In genomic region chr9:125293134-125293533, GRCh38 we compare ENCODE assay signal across 22 cellular contexts. TPM values are rescaled to one million over a fixed set of nuclear protein-coding genes. Genes with fewer than 3 reads are reported as not detected.
DNase-seq lines count a peak whose midpoint lies in the region; ATAC-seq and FAIRE-seq lines count a peak whose summit lies in the region.
"Had no signal": no experiment of that assay in that cellular context is flagged by ENCODE, and none has a peak within 500 bp of the region (broad histone marks: within the 10 kb centered on the region; RNA-seq: fewer than 3 reads in every experiment).

No MANE protein-coding gene starts in this region.

- peak; percentile 49 for ATAC-seq in activated T-helper 17 cell treated with anti-CD3 and anti-CD28 coated beads, Interleukin-2, amount 50 U/mL, for 72 hours (replicated peaks)
- ATAC-seq in GM18870 (IDR thresholded peaks at IDR 0.05; ENCODE audit: unreplicated experiment), result no peak
- ATAC-seq: activated naive CD8-positive, alpha-beta T cell treated with anti-CD3 and anti-CD28 coated beads, Interleukin-2, amount 50 U/mL, for 24 hours; left cardiac atrium; PC-3; SK-N-SH treated with all-trans-retinoic acid at 6 μM for 48 hours had no signal

- no peaks in the 10 kb centered on the region for H3K4me1 Mint-ChIP-seq in activated T-helper 17 cell treated with anti-CD3 and anti-CD28 coated beads, Interleukin-2, amount 50 U/mL, for 72 hours
- peaks cover 2% of the 10 kb centered on the region for H3K4me1 Mint-ChIP-seq in T-helper 2 cell treated with Interferon-gamma antibody and Interleukin-4, amounts not matched to agents 5 μg/mL and 100 μg/mL, for 36 hours (ENCODE audit: low read depth)

- H3K36me3 Mint-ChIP-seq in activated T-helper 17 cell treated with anti-CD3 and anti-CD28 coated beads, Interleukin-2, amount 50 U/mL, for 72 hours (ENCODE audit: low read depth), result peaks cover 11% of the 10 kb centered on the region
- peaks cover 2% of the 10 kb centered on the region for H3K36me3 Mint-ChIP-seq in T-helper 2 cell treated with Interferon-gamma antibody and Interleukin-4, amounts not matched to agents 5 μg/mL and 100 μg/mL, for 36 hours (ENCODE audit: low read depth)

- no peak for FAIRE-seq in HTR-8/SVneo (lab: Jason Lieb, UNC)
- FAIRE-seq: endothelial cell of umbilical vein had no signal

- no peaks in the 10 kb centered on the region for H3K27me3 Mint-ChIP-seq in activated T-helper 17 cell treated with anti-CD3 and anti-CD28 coated beads, Interleukin-2, amount 50 U/mL, for 72 hours
- no peaks in the 10 kb centered on the region for H3K27me3 Mint-ChIP-seq in T-helper 2 cell treated with Interferon-gamma antibody and Interleukin-4, amounts not matched to agents 5 μg/mL and 100 μg/mL, for 36 hours (ENCODE audit: low read depth)
- H3K27me3 Mint-ChIP-seq: activated naive CD8-positive, alpha-beta T cell treated with anti-CD3 and anti-CD28 coated beads, Interleukin-2, amount 50 U/mL, for 24 hours had no signal

- DNase-seq in Caki2 (ENCODE audit: low read depth) (peak; percentile 59), HPDE6-E6E7 (ENCODE audit: extremely low spot score) (peak; percentile 32), kidney glomerular epithelial cell (lab: John Stamatoyannopoulos, UW) (peak; percentile 63), HTR-8/SVneo (ENCODE audit: insufficient read length, low spot score) (no peak)
- no peak for DNase-seq in T-helper 2 cell treated with Interferon-gamma antibody and Interleukin-4, amounts not matched to agents 5 μg/mL and 100 μg/mL, for 36 hours (ENCODE audit: low spot score)
- DNase-seq: activated CD4-positive, CD25-positive, alpha-beta regulatory T cell treated with anti-CD3 and anti-CD28 coated beads, Interleukin-2, amount 50 U/mL, for 72 hours; activated naive CD8-positive, alpha-beta T cell treated with anti-CD3 and anti-CD28 coated beads, Interleukin-2, amount 50 U/mL, for 24 hours; brain microvascular endothelial cell; foreskin melanocyte; HFFc6; KG1; left cardiac atrium; NCI-H1092; NCI-H774; PC-3; spleen; stimulated activated CD4-positive, alpha-beta T cell treated with anti-CD3 and anti-CD28 coated beads, Interleukin-4, amount 100 ng/mL, for 4 hours had no signal

- no peak overlapping the region for H3K4me3 Mint-ChIP-seq in activated T-helper 17 cell treated with anti-CD3 and anti-CD28 coated beads, Interleukin-2, amount 50 U/mL, for 72 hours
- no peak overlapping the region for H3K4me3 Mint-ChIP-seq in T-helper 2 cell treated with Interferon-gamma antibody and Interleukin-4, amounts not matched to agents 5 μg/mL and 100 μg/mL, for 36 hours
- H3K4me3 Mint-ChIP-seq: activated naive CD8-positive, alpha-beta T cell treated with anti-CD3 and anti-CD28 coated beads, Interleukin-2, amount 50 U/mL, for 24 hours; HFFc6 had no signal

- no peaks in the 10 kb centered on the region for H3K9me3 Mint-ChIP-seq in activated T-helper 17 cell treated with anti-CD3 and anti-CD28 coated beads, Interleukin-2, amount 50 U/mL, for 72 hours
- no peaks in the 10 kb centered on the region for H3K9me3 Mint-ChIP-seq in T-helper 2 cell treated with Interferon-gamma antibody and Interleukin-4, amounts not matched to agents 5 μg/mL and 100 μg/mL, for 36 hours
- H3K9me3 Mint-ChIP-seq: activated naive CD8-positive, alpha-beta T cell treated with anti-CD3 and anti-CD28 coated beads, Interleukin-2, amount 50 U/mL, for 24 hours; activated T-helper 2 cell treated with anti-CD3 and anti-CD28 coated beads, Interferon-gamma antibody, Interleukin-2, Interleukin-4, amounts not matched to agents 10 μg/mL and 5 μg/mL and 100 μg/mL, durations not matched to agents 14 hours and 24 hours and 36 hours; HFFc6 had no signal

- in situ Hi-C loops in Caki2 (cut with HindIII; ENCODE audit: low pct_unique_long_range_greater_than_20kb, low sequenced_read_pairs), result no loop called here

- no peak overlapping the region for H3K27ac Mint-ChIP-seq in activated T-helper 17 cell treated with anti-CD3 and anti-CD28 coated beads, Interleukin-2, amount 50 U/mL, for 72 hours
- H3K27ac Mint-ChIP-seq in T-helper 2 cell treated with Interferon-gamma antibody and Interleukin-4, amounts not matched to agents 5 μg/mL and 100 μg/mL, for 36 hours, result no peak overlapping the region
- H3K27ac Mint-ChIP-seq: activated naive CD8-positive, alpha-beta T cell treated with anti-CD3 and anti-CD28 coated beads, Interleukin-2, amount 50 U/mL, for 24 hours; activated T-helper 2 cell treated with anti-CD3 and anti-CD28 coated beads, Interferon-gamma antibody, Interleukin-2, Interleukin-4, amounts not matched to agents 10 μg/mL and 5 μg/mL and 100 μg/mL, durations not matched to agents 14 hours and 24 hours and 36 hours; HFFc6 had no signal

RNA-seq across cellular contexts. Expression of gene GAPVD1, which starts 31.5 kb away (rescaled TPM):
- 11.2 and 32.6 TPM in 2 replicates for total RNA-seq in Caki2 (2014; rRNA removed; shearing (Covaris generic); ENCODE audit: low replicate concordance)
- total RNA-seq in activated T-helper 17 cell treated with anti-CD3 and anti-CD28 coated beads, Interleukin-2, amount 50 U/mL, for 72 hours, result 10 to 100 TPM; 51.4 to 60.2 TPM

RNA-seq across cellular contexts. Expression of gene HSPA5, which starts 52.0 kb away (rescaled TPM):
- 59.3 and 66.5 TPM in 2 replicates for total RNA-seq in Caki2 (2014; rRNA removed; shearing (Covaris generic); ENCODE audit: low replicate concordance)
- 100 to 1,000 TPM; 107 to 172 TPM for total RNA-seq in activated T-helper 17 cell treated with anti-CD3 and anti-CD28 coated beads, Interleukin-2, amount 50 U/mL, for 72 hours

Comparison
In these comparisons a context has a peak if more than half of its experiments do, and no peak if none do; other contexts are left out.
1. DNase-seq: peak in Caki2 (single experiment), HPDE6-E6E7 (single experiment) and kidney glomerular epithelial cell (single experiment); none in HTR-8/SVneo (single experiment) and T-helper 2 cell treated with Interferon-gamma antibody and Interleukin-4, amounts not matched to agents 5 μg/mL and 100 μg/mL, for 36 hours (single experiment).